Comparison of ENCODE assay signal across 8 cellular contexts in genomic region chrX:132957211-132958085, GRCh38. TPM values are rescaled to one million over a fixed set of nuclear protein-coding genes. Genes with fewer than 3 reads are reported as not detected.
DNase-seq lines count a peak whose midpoint lies in the region; ATAC-seq, FAIRE-seq and TF ChIP-seq lines count a peak whose summit lies in the region.

No MANE protein-coding gene starts in this region.

- H3K36me3 ChIP-seq in breast epithelium (no peaks in the 10 kb centered on the region), lung (ENCODE audit: control insufficient read depth in 2 of 2, insufficient read depth in 2 of 2, low read length in 2 of 2) (no peaks in the 10 kb centered on the region)

- ATAC-seq in lung (ENCODE audit: insufficient read depth, low FRiP score): peak; percentile 9
- no peak for ATAC-seq in GM18519 (IDR thresholded peaks at IDR 0.05; ENCODE audit: low FRiP score, unreplicated experiment)
- no peak for ATAC-seq in HG03139 (IDR thresholded peaks at IDR 0.05; ENCODE audit: unreplicated experiment)
- ATAC-seq in GM19023 (IDR thresholded peaks at IDR 0.05; ENCODE audit: unreplicated experiment): no peak

- DNase-seq in stimulated activated CD4-positive, alpha-beta T cell treated with anti-CD3 and anti-CD28 coated beads, Interleukin-12 subunit alpha, Interleukin-12 subunit beta, amount 100 ng/mL, for 4 hours: peak; percentile 1
- no peak for DNase-seq in stimulated activated CD4-positive, alpha-beta T cell treated with anti-CD3 and anti-CD28 coated beads, Interleukin-2, amount 100 ng/mL, for 48 hours
- no peak for DNase-seq in breast epithelium (ENCODE audit: low spot score in 2 of 2)
- DNase-seq in lung (ENCODE audit: low spot score): no peak
- DNase-seq in urothelium cell line (ENCODE audit: low spot score): peak; percentile 11

- no peak for TF ChIP-seq POLR2A in breast epithelium (IDR thresholded peaks at IDR 0.05)

- H3K27me3 ChIP-seq in breast epithelium (peaks cover 0 to 86% of the 10 kb centered on the region in 2 donors), lung (ENCODE audit: control insufficient read depth, insufficient read depth) (peaks cover 24% of the 10 kb centered on the region)

- H3K27ac ChIP-seq in breast epithelium: no peak overlapping the region
- H3K27ac ChIP-seq in lung (ENCODE audit: low read depth in 1 of 2, low read length in 1 of 2): no peak overlapping the region

- TF ChIP-seq CTCF in breast epithelium (IDR thresholded peaks at IDR 0.05): no peak
- no peak for TF ChIP-seq CTCF in lung (IDR thresholded peaks at IDR 0.05; ENCODE audit: control extremely low read depth, extremely low read depth)

- 0 to 38% methylated on average over 14 to 87 of the region's 87 CpGs for WGBS in lung, 2 donors

- no peak for FAIRE-seq in urothelium cell line (lab: Jason Lieb, UNC)

- H3K9me3 ChIP-seq in breast epithelium: no peaks in the 10 kb centered on the region
- H3K9me3 ChIP-seq in lung (ENCODE audit: control insufficient read depth in 2 of 2, insufficient read depth in 1 of 2, low read length in 1 of 2): peaks cover 0 to 13% of the 10 kb centered on the region in 2 donors

- intact Hi-C loops in breast epithelium (cut with DNase I; ENCODE audit: low total_unique reads): no loop called here

- peak overlapping the region; percentile 42 to 67 (median 52) for H3K4me3 ChIP-seq in breast epithelium
- no peak overlapping the region for H3K4me3 ChIP-seq in lung

- H3K4me1 ChIP-seq in breast epithelium: no peaks in the 10 kb centered on the region
- peaks cover 0 to 11% of the 10 kb centered on the region in 2 donors for H3K4me1 ChIP-seq in lung (ENCODE audit: control insufficient read depth in 2 of 2, insufficient read depth in 2 of 2, low read length in 2 of 2)

RNA-seq across cellular contexts. Expression of gene HS6ST2, which starts 1.0 kb away (rescaled TPM):
- total RNA-seq in breast epithelium: 1 to 10 TPM in 2 of 3 donors, under 1 TPM in 1; 0.32 to 1.3 (median 1.2) TPM
- 10 to 100 TPM in 1 of 2 donors, 1 to 10 TPM in 1; 3.4 to 14.3 TPM for total RNA-seq in lung
- polyA plus RNA-seq in lung: under 1 TPM; 0.28 to 0.87 TPM

Comparison
In these comparisons a context has a peak if more than half of its experiments do, and no peak if none do; other contexts are left out.
1. DNase-seq: peak in stimulated activated CD4-positive, alpha-beta T cell treated with anti-CD3 and anti-CD28 coated beads, Interleukin-12 subunit alpha, Interleukin-12 subunit beta, amount 100 ng/mL, for 4 hours (single experiment) and urothelium cell line (single experiment); none in stimulated activated CD4-positive, alpha-beta T cell treated with anti-CD3 and anti-CD28 coated beads, Interleukin-2, amount 100 ng/mL, for 48 hours (0 of 2), breast epithelium (0 of 2) and lung (single experiment).